Comparison of ENCODE assay signal across 1 cellular context in genomic region chr5:150485770-150486401, GRCh38.
TF ChIP-seq lines count a peak whose summit lies in the region.

No MANE protein-coding gene starts in this region.

TF ChIP-seq in HepG2, 621 proteins besides CTCF, POLR2A, EP300 and RAD21 (continued from another document and continues in another):
- TF ChIP-seq NRL (CRISPR knock-in tag; IDR thresholded peaks at IDR 0.05; ENCODE audit: borderline replicate concordance) (0 out of 2 replicates have a peak, but pooled peaks have one; percentile 55), ZFX (CRISPR knock-in tag; IDR thresholded peaks at IDR 0.05; ENCODE audit: low read depth) (peak; percentile 66), MED1 (CRISPR knock-in tag; IDR thresholded peaks at IDR 0.05) (no peak), PTBP1 (IDR thresholded peaks at IDR 0.05; ENCODE audit: low read depth, low read length, poor library complexity, severe bottlenecking) (no peak), ZBTB7A (CRISPR knock-in tag; IDR thresholded peaks at IDR 0.05) (peak; percentile 19; the same call in 1 of the 2 replicates), GMEB1 (CRISPR knock-in tag; IDR thresholded peaks at IDR 0.05; ENCODE audit: borderline replicate concordance) (no peak), MLLT10 (CRISPR knock-in tag; IDR thresholded peaks at IDR 0.05) (no peak), ZNF326 (CRISPR knock-in tag; IDR thresholded peaks at IDR 0.05; ENCODE audit: borderline replicate concordance) (no peak), PHB2 (IDR thresholded peaks at IDR 0.05; ENCODE audit: partially characterized antibody) (no peak), HNRNPUL1 (IDR thresholded peaks at IDR 0.05; ENCODE audit: low read depth, low read length) (no peak), CC2D1A (CRISPR knock-in tag; IDR thresholded peaks at IDR 0.05) (no peak), SETDB1 (CRISPR knock-in tag; IDR thresholded peaks at IDR 0.05; ENCODE audit: borderline replicate concordance) (no peak), SPEN (CRISPR knock-in tag; IDR thresholded peaks at IDR 0.05; ENCODE audit: low read depth) (peak; percentile 52; the same call in 1 of the 2 replicates), KDM2A (CRISPR knock-in tag; IDR thresholded peaks at IDR 0.05; ENCODE audit: borderline replicate concordance, low read depth) (peak; percentile 54; the same call in 1 of the 2 replicates), TFE3 (CRISPR knock-in tag; IDR thresholded peaks at IDR 0.05) (no peak; the same call in 1 of the 2 replicates), ZNF34 (CRISPR knock-in tag; IDR thresholded peaks at IDR 0.05; ENCODE audit: borderline replicate concordance) (no peak), ZC3H13 (CRISPR knock-in tag; IDR thresholded peaks at IDR 0.05) (0 out of 2 replicates have a peak, but pooled peaks have one; percentile 30), ZNF788 (CRISPR knock-in tag; IDR thresholded peaks at IDR 0.05; ENCODE audit: borderline replicate concordance) (peak; percentile 55; the same call in 1 of the 2 replicates), HNF4G (IDR thresholded peaks at IDR 0.05; ENCODE audit: borderline replicate concordance, low read depth, low read length) (peak; percentile 61; the same call in 1 of the 2 replicates), HNF4G (CRISPR knock-in tag; IDR thresholded peaks at IDR 0.05; ENCODE audit: borderline replicate concordance, low read depth) (no peak), AGO2 (optimal IDR thresholded peaks at IDR 0.05; ENCODE audit: low read depth, low read length) (peak; percentile 44), ZNF160 (CRISPR knock-in tag; IDR thresholded peaks at IDR 0.05) (no peak), SAP130 (CRISPR knock-in tag; IDR thresholded peaks at IDR 0.05; ENCODE audit: low read depth) (peak; percentile 8), ZNF75D (CRISPR knock-in tag; IDR thresholded peaks at IDR 0.05; ENCODE audit: borderline replicate concordance) (no peak), ZNF441 (CRISPR knock-in tag; IDR thresholded peaks at IDR 0.05; ENCODE audit: borderline replicate concordance) (peak; percentile 87; the same call in 1 of the 2 replicates), ARID5B (CRISPR knock-in tag; IDR thresholded peaks at IDR 0.05) (no peak), PBX2 (CRISPR knock-in tag; IDR thresholded peaks at IDR 0.05) (no peak), ATF7-NPFF (CRISPR knock-in tag; IDR thresholded peaks at IDR 0.05; ENCODE audit: low read depth) (peak; percentile 10; the same call in 1 of the 2 replicates), ZNF280D (CRISPR knock-in tag; IDR thresholded peaks at IDR 0.05) (peak; percentile 17; the same call in 1 of the 2 replicates), SKI (IDR thresholded peaks at IDR 0.05; ENCODE audit: partially characterized antibody) (no peak)
- TF ChIP-seq, protein P1, sequence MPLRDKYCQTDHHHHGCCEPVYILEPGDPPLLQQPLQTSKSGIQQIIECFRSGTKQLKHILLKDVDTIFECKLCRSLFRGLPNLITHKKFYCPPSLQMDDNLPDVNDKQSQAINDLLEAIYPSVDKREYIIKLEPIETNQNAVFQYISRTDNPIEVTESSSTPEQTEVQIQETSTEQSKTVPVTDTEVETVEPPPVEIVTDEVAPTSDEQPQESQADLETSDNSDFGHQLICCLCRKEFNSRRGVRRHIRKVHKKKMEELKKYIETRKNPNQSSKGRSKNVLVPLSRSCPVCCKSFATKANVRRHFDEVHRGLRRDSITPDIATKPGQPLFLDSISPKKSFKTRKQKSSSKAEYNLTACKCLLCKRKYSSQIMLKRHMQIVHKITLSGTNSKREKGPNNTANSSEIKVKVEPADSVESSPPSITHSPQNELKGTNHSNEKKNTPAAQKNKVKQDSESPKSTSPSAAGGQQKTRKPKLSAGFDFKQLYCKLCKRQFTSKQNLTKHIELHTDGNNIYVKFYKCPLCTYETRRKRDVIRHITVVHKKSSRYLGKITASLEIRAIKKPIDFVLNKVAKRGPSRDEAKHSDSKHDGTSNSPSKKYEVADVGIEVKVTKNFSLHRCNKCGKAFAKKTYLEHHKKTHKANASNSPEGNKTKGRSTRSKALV (CRISPR knock-in tag; IDR thresholded peaks at IDR 0.05): no peak
- TF ChIP-seq, protein P2, sequence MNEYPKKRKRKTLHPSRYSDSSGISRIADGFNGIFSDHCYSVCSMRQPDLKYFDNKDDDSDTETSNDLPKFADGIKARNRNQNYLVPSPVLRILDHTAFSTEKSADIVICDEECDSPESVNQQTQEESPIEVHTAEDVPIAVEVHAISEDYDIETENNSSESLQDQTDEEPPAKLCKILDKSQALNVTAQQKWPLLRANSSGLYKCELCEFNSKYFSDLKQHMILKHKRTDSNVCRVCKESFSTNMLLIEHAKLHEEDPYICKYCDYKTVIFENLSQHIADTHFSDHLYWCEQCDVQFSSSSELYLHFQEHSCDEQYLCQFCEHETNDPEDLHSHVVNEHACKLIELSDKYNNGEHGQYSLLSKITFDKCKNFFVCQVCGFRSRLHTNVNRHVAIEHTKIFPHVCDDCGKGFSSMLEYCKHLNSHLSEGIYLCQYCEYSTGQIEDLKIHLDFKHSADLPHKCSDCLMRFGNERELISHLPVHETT (CRISPR knock-in tag; conservative IDR thresholded peaks at IDR 0.05): peak; percentile 33
- TF ChIP-seq, protein P3, sequence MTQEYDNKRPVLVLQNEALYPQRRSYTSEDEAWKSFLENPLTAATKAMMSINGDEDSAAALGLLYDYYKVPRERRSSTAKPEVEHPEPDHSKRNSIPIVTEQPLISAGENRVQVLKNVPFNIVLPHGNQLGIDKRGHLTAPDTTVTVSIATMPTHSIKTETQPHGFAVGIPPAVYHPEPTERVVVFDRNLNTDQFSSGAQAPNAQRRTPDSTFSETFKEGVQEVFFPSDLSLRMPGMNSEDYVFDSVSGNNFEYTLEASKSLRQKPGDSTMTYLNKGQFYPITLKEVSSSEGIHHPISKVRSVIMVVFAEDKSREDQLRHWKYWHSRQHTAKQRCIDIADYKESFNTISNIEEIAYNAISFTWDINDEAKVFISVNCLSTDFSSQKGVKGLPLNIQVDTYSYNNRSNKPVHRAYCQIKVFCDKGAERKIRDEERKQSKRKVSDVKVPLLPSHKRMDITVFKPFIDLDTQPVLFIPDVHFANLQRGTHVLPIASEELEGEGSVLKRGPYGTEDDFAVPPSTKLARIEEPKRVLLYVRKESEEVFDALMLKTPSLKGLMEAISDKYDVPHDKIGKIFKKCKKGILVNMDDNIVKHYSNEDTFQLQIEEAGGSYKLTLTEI (CRISPR knock-in tag; conservative IDR thresholded peaks at IDR 0.05): no peak
- TF ChIP-seq, protein P4, sequence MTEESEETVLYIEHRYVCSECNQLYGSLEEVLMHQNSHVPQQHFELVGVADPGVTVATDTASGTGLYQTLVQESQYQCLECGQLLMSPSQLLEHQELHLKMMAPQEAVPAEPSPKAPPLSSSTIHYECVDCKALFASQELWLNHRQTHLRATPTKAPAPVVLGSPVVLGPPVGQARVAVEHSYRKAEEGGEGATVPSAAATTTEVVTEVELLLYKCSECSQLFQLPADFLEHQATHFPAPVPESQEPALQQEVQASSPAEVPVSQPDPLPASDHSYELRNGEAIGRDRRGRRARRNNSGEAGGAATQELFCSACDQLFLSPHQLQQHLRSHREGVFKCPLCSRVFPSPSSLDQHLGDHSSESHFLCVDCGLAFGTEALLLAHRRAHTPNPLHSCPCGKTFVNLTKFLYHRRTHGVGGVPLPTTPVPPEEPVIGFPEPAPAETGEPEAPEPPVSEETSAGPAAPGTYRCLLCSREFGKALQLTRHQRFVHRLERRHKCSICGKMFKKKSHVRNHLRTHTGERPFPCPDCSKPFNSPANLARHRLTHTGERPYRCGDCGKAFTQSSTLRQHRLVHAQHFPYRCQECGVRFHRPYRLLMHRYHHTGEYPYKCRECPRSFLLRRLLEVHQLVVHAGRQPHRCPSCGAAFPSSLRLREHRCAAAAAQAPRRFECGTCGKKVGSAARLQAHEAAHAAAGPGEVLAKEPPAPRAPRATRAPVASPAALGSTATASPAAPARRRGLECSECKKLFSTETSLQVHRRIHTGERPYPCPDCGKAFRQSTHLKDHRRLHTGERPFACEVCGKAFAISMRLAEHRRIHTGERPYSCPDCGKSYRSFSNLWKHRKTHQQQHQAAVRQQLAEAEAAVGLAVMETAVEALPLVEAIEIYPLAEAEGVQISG (CRISPR knock-in tag; IDR thresholded peaks at IDR 0.05): peak; percentile 22; the same call in 1 of the 2 replicates
